In genomic region chr7:117172283-117172682, GRCh38 we compare ENCODE assay signal across 21 cellular contexts.
"Had no signal": no experiment of that assay in that cellular context is flagged by ENCODE, and none has a peak within 500 bp of the region (broad histone marks: within the 10 kb centered on the region; RNA-seq: fewer than 3 reads in every experiment).

No MANE protein-coding gene starts in this region.

- H3K27me3 ChIP-seq: MG63, SJSA1 had no signal

- H3K36me3 ChIP-seq: MG63 had no signal

- H3K27ac ChIP-seq: HL-60, SJSA1, SK-N-MC had no signal

- DNase-seq: KBM-7, MG63, NCI-H1092, NCI-H1105 treated with DMSO at 0.1 percent for 48 hours, NCI-H1436, NCI-H187, NCI-H2029, NCI-H2081 treated with DMSO at 0.1 percent for 48 hours, NCI-H2171, NCI-H226, NCI-H446, NCI-H510A, NCI-H524 treated with DMSO at 0.1 percent for 48 hours, NCI-H69, NCI-H774, Right ventricle myocardium superior, RPMI8226, SIG-M5 had no signal

- H3K4me3 ChIP-seq: MG63, SJSA1, SK-N-MC had no signal

- H3K9me3 ChIP-seq: MG63, SJSA1 had no signal
